9 cellular contexts compared by ENCODE assay signal in genomic region chr19:18364826-18365528, GRCh38. TPM values are rescaled to one million over a fixed set of nuclear protein-coding genes. Genes with fewer than 3 reads are reported as not detected.
A peak's percentile ranks its signal among the peaks of the same experiment; 100 is the strongest.
DNase-seq lines count a peak whose midpoint lies in the region; ATAC-seq and TF ChIP-seq lines count a peak whose summit lies in the region.
"Had no signal": no experiment of that assay in that cellular context is flagged by ENCODE, and none has a peak within 500 bp of the region (broad histone marks: within the 10 kb centered on the region; RNA-seq: fewer than 3 reads in every experiment).

No MANE protein-coding gene starts in this region.

- H2BK15ac ChIP-seq in IMR-90 (ENCODE audit: low read depth, low read length), result peak overlapping the region; percentile 97; the same call in 2 of the 3 replicates

- H3K9me2 ChIP-seq in SK-N-SH, result no peaks in the 10 kb centered on the region

- H2AK5ac ChIP-seq in IMR-90 (ENCODE audit: low read depth, low read length), result peak overlapping the region; percentile 100

- 2% methylated on average over 7 of the region's 15 CpGs; no CpG with 5 or more reads in 1 of the 2 experiments for WGBS in IMR-90 (ENCODE audit: extremely low coverage in 2 of 2, insufficient read length in 1 of 2), 2 experiments
- 1% methylated on average over 15 of the region's 15 CpGs for WGBS in SK-N-SH (ENCODE audit: low lambda C conversion rate)
- WGBS in esophagus squamous epithelium, 2 donors, result 21% methylated on average over 3 of the region's 15 CpGs

- H2BK5ac ChIP-seq in IMR-90 (ENCODE audit: low read depth, low read length, poor library complexity, severe bottlenecking), result peak overlapping the region; percentile 99

- DNase-seq in COLO668 (lab: John Stamatoyannopoulos, UW; ENCODE audit: unreplicated experiment) (peak; percentile 55), IMR-90 (peak; percentile 100), SK-N-SH (peak; percentile 86), esophagus squamous epithelium (lab: John Stamatoyannopoulos, UW) (no peak), GM13977 (ENCODE audit: low spot score) (no peak), NCI-H187 (lab: John Stamatoyannopoulos, UW) (no peak)

- H3F3A ChIP-seq in SK-N-SH (replicated peaks; ENCODE audit: insufficient read depth), result peaks cover 21% of the 10 kb centered on the region

- peak overlapping the region; percentile 97 to 100 for H4K8ac ChIP-seq in IMR-90 (ENCODE audit: low read depth in 2 of 2, low read length in 2 of 2)

- dilution Hi-C loops in IMR-90 (cut with HindIII; ENCODE audit: low sequenced_read_pairs, unreplicated experiment), result no loop called here

- H3K36me3 ChIP-seq in IMR-90 (ENCODE audit: control insufficient read depth, insufficient read depth, low read length), result peaks cover 13% of the 10 kb centered on the region
- peaks cover 0 to 9% of the 10 kb centered on the region in 2 experiments for H3K36me3 ChIP-seq in SK-N-SH (replicated peaks in 1 of 2; ENCODE audit: control insufficient read depth in 1 of 2, insufficient read depth in 2 of 2, low read length in 1 of 2)
- peaks cover 0 to 30% (median 0%) of the 10 kb centered on the region in 3 donors for H3K36me3 ChIP-seq in esophagus squamous epithelium

- no peak for TF ChIP-seq CTCF in IMR-90 (conservative IDR thresholded peaks at IDR 0.05; ENCODE audit: low read depth, low read length)
- no peak for TF ChIP-seq CTCF in SK-N-SH (IDR thresholded peaks at IDR 0.05)
- no peak for TF ChIP-seq CTCF in esophagus squamous epithelium (IDR thresholded peaks at IDR 0.05)
- no peak for TF ChIP-seq CTCF in nephron (IDR thresholded peaks at IDR 0.05; ENCODE audit: unreplicated experiment in 3 of 3)
- no peak for TF ChIP-seq CTCF in GM13977 (IDR thresholded peaks at IDR 0.05; ENCODE audit: extremely low read depth, insufficient read depth, missing control alignments)

- peak overlapping the region; percentile 100 for H2AK9ac ChIP-seq in IMR-90 (replicated peaks; ENCODE audit: low read depth, low read length, poor library complexity)

- TF ChIP-seq POLR2A in IMR-90 (IDR thresholded peaks at IDR 0.05; ENCODE audit: low read depth, low read length) (peak; percentile 23; the same call in 1 of the 2 replicates), esophagus squamous epithelium (IDR thresholded peaks at IDR 0.05) (no peak)

- TF ChIP-seq RAD21 in IMR-90 (IDR thresholded peaks at IDR 0.05; ENCODE audit: low read length) (0 out of 2 replicates have a peak, but pooled peaks have one; percentile 7), SK-N-SH (IDR thresholded peaks at IDR 0.05; ENCODE audit: low read length) (no peak)

- H3K27ac Mint-ChIP-seq in nephron, result peak overlapping the region; percentile 97 to 100 (median 99)

- H3K9ac ChIP-seq in IMR-90 (ENCODE audit: low read depth, low read length), result peak overlapping the region; percentile 72
- peak overlapping the region; percentile 73 for H3K9ac ChIP-seq in SK-N-SH

- H3K27ac ChIP-seq in IMR-90 (ENCODE audit: insufficient read depth, low read length) (peak overlapping the region; percentile 96), SK-N-SH (ENCODE audit: low read depth in 2 of 2, low read length in 1 of 2) (peak overlapping the region; percentile 96 to 98), esophagus squamous epithelium (peak overlapping the region; percentile 17 to 73 (median 70))

- ATAC-seq in IMR-90 (ENCODE audit: low read depth), result peak; percentile 70
- ATAC-seq in HG02981 (IDR thresholded peaks at IDR 0.05; ENCODE audit: unreplicated experiment), result no peak

- peak overlapping the region; percentile 100 for H3K4ac ChIP-seq in IMR-90 (ENCODE audit: low read depth, low read length)

- H3K79me2 ChIP-seq in SK-N-SH (ENCODE audit: insufficient read depth), result no peaks in the 10 kb centered on the region

- peak overlapping the region; percentile 77 for H2AFZ ChIP-seq in IMR-90 (replicated peaks; ENCODE audit: low read length, poor library complexity)
- H2AFZ ChIP-seq in SK-N-SH (ENCODE audit: low read depth), result no peak overlapping the region

- no peak overlapping the region for H3K4me3 ChIP-seq in IMR-90 (ENCODE audit: insufficient read depth, low read depth, low read length)
- H3K4me3 ChIP-seq in SK-N-SH (ENCODE audit: low read depth in 2 of 2, low read length in 1 of 2), result no peak overlapping the region
- H3K4me3 ChIP-seq in esophagus squamous epithelium, result peak overlapping the region in 2 of 4 donors; percentile 13 to 25

- peak overlapping the region; percentile 100 for H4K91ac ChIP-seq in IMR-90 (ENCODE audit: insufficient read depth, low read depth, low read length)

- H3K18ac ChIP-seq in IMR-90 (ENCODE audit: low read depth, low read length), result peak overlapping the region; percentile 99

- in situ Hi-C loops in IMR-90 (cut with MboI; ENCODE audit: low sequenced_read_pairs) (no loop called here), GM13977 (cut with MboI; ENCODE audit: low pct_unique_long_range_greater_than_20kb, low sequenced_read_pairs, unreplicated experiment) (no loop called here)

- TF ChIP-seq EP300 in SK-N-SH (IDR thresholded peaks at IDR 0.05; ENCODE audit: borderline replicate concordance in 1 of 2, low read depth in 1 of 2, low read length in 1 of 2), result peak; percentile 84 to 91; a peak in 3 of 4 replicates

- peaks cover 0 to 28% of the 10 kb centered on the region in 2 experiments; a peak in 2 of 4 replicates for H3K79me1 ChIP-seq in IMR-90 (ENCODE audit: low read depth in 1 of 2, low read length in 2 of 2)

- peak overlapping the region; percentile 100 for H2BK120ac ChIP-seq in IMR-90 (ENCODE audit: low read depth, low read length)

- POLR2A ChIA-PET in IMR-90 (lab: Charles Lee; ENCODE audit: unreplicated experiment), result interaction anchor here (0.9 kb wide), 1 partner anchor 83 kb away, joined by 6 read pairs; the partner anchor contains the start of gene JUND
- POLR2A ChIA-PET in SK-N-SH (lab: Yijun Ruan, JAX), result interaction anchor here (0.8 to 1.0 kb wide), 3 partner anchors 16 to 225 kb away, joined by 4 to 5 read pairs (median 4); no protein-coding TSS in a partner anchor

- no peaks in the 10 kb centered on the region for H3K9me3 Mint-ChIP-seq in nephron
- H3K9me3 Mint-ChIP-seq: IgD-negative memory B cell had no signal

- H3K23ac ChIP-seq in IMR-90 (ENCODE audit: low read depth, low read length), result peak overlapping the region; percentile 100

- peaks cover 11% of the 10 kb centered on the region for H3K36me3 Mint-ChIP-seq in nephron (ENCODE audit: low read depth)

- peak overlapping the region; percentile 28 for H3K4me2 ChIP-seq in IMR-90 (ENCODE audit: low read depth, low read length)
- H3K4me2 ChIP-seq in SK-N-SH, result peak overlapping the region; percentile 58; the same call in 1 of the 2 replicates

- peaks cover 9% of the 10 kb centered on the region for H3K9me1 ChIP-seq in IMR-90 (ENCODE audit: insufficient read depth, low read length)

- CTCF ChIA-PET in IMR-90 (lab: Yijun Ruan, JAX) (interaction anchor here (0.5 to 1.1 kb wide), 5 partner anchors 15 to 56 kb away, joined by 3 to 7 read pairs (median 3); no protein-coding TSS in a partner anchor), SK-N-SH (lab: Yijun Ruan, JAX) (interaction anchor here (1.0 to 7.5 kb wide), 11 partner anchors 9 to 85 kb away, joined by 3 to 66 read pairs (median 6); partner anchors contain the start of gene GDF15)

- H3K4me1 Mint-ChIP-seq in nephron, result peaks cover 24% of the 10 kb centered on the region

- peaks cover 10% of the 10 kb centered on the region for H3K4me1 ChIP-seq in IMR-90 (ENCODE audit: control insufficient read depth, insufficient read depth, low read length)
- H3K4me1 ChIP-seq in SK-N-SH (ENCODE audit: control insufficient read depth in 1 of 2, insufficient read depth in 2 of 2, low read depth in 1 of 2, low read length in 1 of 2), result peaks cover 20 to 23% of the 10 kb centered on the region in 2 experiments; a peak in 3 of 4 replicates
- peaks cover 10 to 22% (median 19%) of the 10 kb centered on the region in 3 donors for H3K4me1 ChIP-seq in esophagus squamous epithelium

- peak overlapping the region; percentile 97 for H3K56ac ChIP-seq in IMR-90 (ENCODE audit: extremely low read depth, insufficient read depth, low read length)

- peak overlapping the region; percentile 100 for H3K14ac ChIP-seq in IMR-90 (replicated peaks; ENCODE audit: low read depth, low read length)

- peak overlapping the region; percentile 37 to 48 (median 47) for H3K4me3 Mint-ChIP-seq in nephron
- H3K4me3 Mint-ChIP-seq: IgD-negative memory B cell had no signal

- H3K9me3 ChIP-seq in IMR-90 (ENCODE audit: control insufficient read depth, insufficient read depth, low read length) (no peaks in the 10 kb centered on the region), SK-N-SH (no peaks in the 10 kb centered on the region), esophagus squamous epithelium (no peaks in the 10 kb centered on the region)

- peak overlapping the region; percentile 99 for H4K5ac ChIP-seq in IMR-90 (ENCODE audit: low read depth, low read length)

- intact Hi-C loops in IMR-90 (cut with micrococcal nuclease) (no loop called here), esophagus squamous epithelium (cut with DNase I) (no loop called here)

- H4K20me1 ChIP-seq in IMR-90 (ENCODE audit: insufficient read depth, low read length), result no peaks in the 10 kb centered on the region
- H4K20me1 ChIP-seq in SK-N-SH (ENCODE audit: insufficient read depth), result no peaks in the 10 kb centered on the region

- H3K27me3 ChIP-seq in IMR-90 (ENCODE audit: control insufficient read depth, insufficient read depth, low read length), result no peaks in the 10 kb centered on the region
- H3K27me3 ChIP-seq in SK-N-SH (ENCODE audit: insufficient read depth), result no peaks in the 10 kb centered on the region
- H3K27me3 ChIP-seq in esophagus squamous epithelium, result no peaks in the 10 kb centered on the region

- TSS peak; percentile 42 for BruUV-seq in IMR-90 (replicated peaks; lab: Mats Ljungman, UMichigan)

- H2BK20ac ChIP-seq in IMR-90 (ENCODE audit: low read depth, low read length), result peak overlapping the region; percentile 100

- no peaks in the 10 kb centered on the region for H3K27me3 Mint-ChIP-seq in nephron (ENCODE audit: low read depth)
- H3K27me3 Mint-ChIP-seq: IgD-negative memory B cell had no signal

RNA-seq across cellular contexts. Expression of gene GDF15, which starts 21.0 kb away (rescaled TPM):
- 5.6 and 10.3 TPM in 2 replicates for total RNA-seq in IMR-90 (2012; rRNA removed)
- 43.5 and 49.8 TPM in 2 replicates for polyA plus RNA-seq in IMR-90 (2012; rRNA removed)
- polyA plus RNA-seq in IMR-90 (2012; cell fraction: cytosol; rRNA removed), result 84.3 and 176 TPM in 2 replicates
- polyA plus RNA-seq in IMR-90 (2012; cell fraction: nucleus; rRNA removed; ENCODE audit: low replicate concordance), result 56.9 and 109 TPM in 2 replicates
- polyA plus RNA-seq in SK-N-SH (2012; rRNA removed), result 74.1 and 129 TPM in 2 replicates
- 48.5 and 76.8 TPM in 2 replicates for polyA plus RNA-seq in SK-N-SH (2012; cell fraction: cytosol; rRNA removed)
- 193 and 251 TPM in 2 replicates for polyA plus RNA-seq in SK-N-SH (2012; cell fraction: nucleus; rRNA removed)
- 1 to 10 TPM in 1 of 4 donors, under 1 TPM in 1, not detected in 2; 0.76 to 2.3 TPM for total RNA-seq in esophagus squamous epithelium
- polyA plus RNA-seq: IgD-negative memory B cell had no signal

RNA-seq across cellular contexts. Expression of gene PGPEP1, which starts 24.6 kb away (rescaled TPM):
- total RNA-seq in IMR-90 (2012; rRNA removed), result 11.1 and 14.3 TPM in 2 replicates
- 11.8 and 13.3 TPM in 2 replicates for polyA plus RNA-seq in IMR-90 (2012; rRNA removed)
- polyA plus RNA-seq in IMR-90 (2012; cell fraction: cytosol; rRNA removed), result 3.8 and 13.8 TPM in 2 replicates
- polyA plus RNA-seq in IMR-90 (2012; cell fraction: nucleus; rRNA removed; ENCODE audit: low replicate concordance), result 32.7 and 36.9 TPM in 2 replicates
- 13.8 and 13.9 TPM in 2 replicates for polyA plus RNA-seq in SK-N-SH (2012; rRNA removed)
- 6.6 and 6.9 TPM in 2 replicates for polyA plus RNA-seq in SK-N-SH (2012; cell fraction: cytosol; rRNA removed)
- polyA plus RNA-seq in SK-N-SH (2012; cell fraction: nucleus; rRNA removed), result 29.5 and 30.2 TPM in 2 replicates
- 10 to 100 TPM in 1 of 4 donors, 1 to 10 TPM in 2, under 1 TPM in 1; 0.83 to 10.1 (median 5.3) TPM for total RNA-seq in esophagus squamous epithelium

RNA-seq across cellular contexts. Expression of gene LRRC25, which starts 32.4 kb away (rescaled TPM):
- total RNA-seq in IMR-90 (2012; rRNA removed) (not detected in 2 replicates), esophagus squamous epithelium (10 to 100 TPM in 1 of 4 donors, 1 to 10 TPM in 1, under 1 TPM in 2; 0.53 to 10.3 (median 1.9) TPM)
- polyA plus RNA-seq in IMR-90 (2012; rRNA removed) (0.03 TPM in 1 of 2 replicates, not detected in the other), SK-N-SH (2012; rRNA removed) (not detected in 2 replicates)
- 0.08 and 0.09 TPM in 2 replicates for polyA plus RNA-seq in IMR-90 (2012; cell fraction: cytosol; rRNA removed)
- polyA plus RNA-seq in IMR-90 (2012; cell fraction: nucleus; rRNA removed; ENCODE audit: low replicate concordance), result 0.08 TPM in 1 of 2 replicates, not detected in the other
- polyA plus RNA-seq in SK-N-SH (2012; cell fraction: cytosol; rRNA removed), result not detected in 2 replicates
- not detected in 2 replicates for polyA plus RNA-seq in SK-N-SH (2012; cell fraction: nucleus; rRNA removed)

RNA-seq across cellular contexts. Expression of gene LSM4, which starts 42.1 kb away (rescaled TPM):
- total RNA-seq in IMR-90 (2012; rRNA removed), result 44.8 and 88.0 TPM in 2 replicates
- polyA plus RNA-seq in IMR-90 (2012; rRNA removed), result 118 and 157 TPM in 2 replicates
- polyA plus RNA-seq in IMR-90 (2012; cell fraction: cytosol; rRNA removed), result 210 and 274 TPM in 2 replicates
- polyA plus RNA-seq in IMR-90 (2012; cell fraction: nucleus; rRNA removed; ENCODE audit: low replicate concordance), result 65.4 and 112 TPM in 2 replicates
- 235 and 277 TPM in 2 replicates for polyA plus RNA-seq in SK-N-SH (2012; rRNA removed)
- 193 and 249 TPM in 2 replicates for polyA plus RNA-seq in SK-N-SH (2012; cell fraction: cytosol; rRNA removed)
- 104 and 192 TPM in 2 replicates for polyA plus RNA-seq in SK-N-SH (2012; cell fraction: nucleus; rRNA removed)
- 100 to 1,000 TPM in 3 of 4 donors, 10 to 100 TPM in 1; 97.3 to 228 (median 137) TPM for total RNA-seq in esophagus squamous epithelium

RNA-seq across cellular contexts. Expression of gene SSBP4, which starts 54.2 kb away (rescaled TPM):
- total RNA-seq in IMR-90 (2012; rRNA removed), result 13.3 and 14.9 TPM in 2 replicates
- 39.7 and 48.1 TPM in 2 replicates for polyA plus RNA-seq in IMR-90 (2012; rRNA removed)
- 36.0 and 75.3 TPM in 2 replicates for polyA plus RNA-seq in IMR-90 (2012; cell fraction: cytosol; rRNA removed)
- polyA plus RNA-seq in IMR-90 (2012; cell fraction: nucleus; rRNA removed; ENCODE audit: low replicate concordance), result 110 and 323 TPM in 2 replicates
- 22.5 and 24.9 TPM in 2 replicates for polyA plus RNA-seq in SK-N-SH (2012; rRNA removed)
- 12.4 and 23.4 TPM in 2 replicates for polyA plus RNA-seq in SK-N-SH (2012; cell fraction: cytosol; rRNA removed)
- 89.0 and 178 TPM in 2 replicates for polyA plus RNA-seq in SK-N-SH (2012; cell fraction: nucleus; rRNA removed)
- 10 to 100 TPM; 23.7 to 48.1 (median 26.1) TPM for total RNA-seq in esophagus squamous epithelium

Comparison
In these comparisons a context has a peak if more than half of its experiments do, and no peak if none do; other contexts are left out.
1. DNase-seq: peak in COLO668 (single experiment), IMR-90 (single experiment) and SK-N-SH (single experiment); none in esophagus squamous epithelium (single experiment), GM13977 (single experiment) and NCI-H187 (0 of 2).
2. Peak in every context shown above with its lines, with median percentiles within 50 percentile points of each other: H3K27ac ChIP-seq.